Comparison of ENCODE assay signal across 12 cellular contexts in genomic region chr3:158732856-158733200, GRCh38. TPM values are rescaled to one million over a fixed set of nuclear protein-coding genes. Genes with fewer than 3 reads are reported as not detected.
DNase-seq lines count a peak whose midpoint lies in the region; ATAC-seq and TF ChIP-seq lines count a peak whose summit lies in the region.
"Had no signal": no experiment of that assay in that cellular context is flagged by ENCODE, and none has a peak within 500 bp of the region (broad histone marks: within the 10 kb centered on the region; RNA-seq: fewer than 3 reads in every experiment).

No MANE protein-coding gene starts in this region.

- H3K27me3 Mint-ChIP-seq in Caco-2 (ENCODE audit: insufficient read depth, unreplicated experiment): no peaks in the 10 kb centered on the region
- peaks cover 3% of the 10 kb centered on the region for H3K27me3 Mint-ChIP-seq in activated CD4-positive, alpha-beta T cell treated with anti-CD3 and anti-CD28 coated beads for 36 hours

- no peak overlapping the region for H3K9ac ChIP-seq in mammary epithelial cell (ENCODE audit: insufficient read depth, low read length)
- H3K9ac ChIP-seq in iPS-20b (ENCODE audit: low read depth, low read length): peak overlapping the region; percentile 26; the same call in 1 of the 2 replicates

- intact Hi-C loops in Caco-2 (cut with micrococcal nuclease; ENCODE audit: unreplicated experiment) (no loop called here), mammary epithelial cell (cut with micrococcal nuclease) (no loop called here), sciatic nerve (cut with DNase I) (no loop called here)
- intact Hi-C loops in activated CD4-positive, alpha-beta T cell treated with anti-CD3 and anti-CD28 coated beads for 36 hours (cut with DNase I, micrococcal nuclease): no loop called here

- no peak for TF ChIP-seq CTCF in Caco-2 (IDR thresholded peaks at IDR 0.05; ENCODE audit: insufficient read depth in 1 of 2, low read depth in 1 of 2, low read length in 1 of 2, severe bottlenecking in 1 of 2, unreplicated experiment in 1 of 2)
- no peak for TF ChIP-seq CTCF in mammary epithelial cell (conservative IDR thresholded peaks at IDR 0.05 in 1 of 2, IDR thresholded peaks at IDR 0.05 in 1 of 2; ENCODE audit: extremely low read depth in 1 of 2, insufficient read depth in 1 of 2, low read depth in 1 of 2, low read length in 2 of 2)

- no peaks in the 10 kb centered on the region for H3K9me3 Mint-ChIP-seq in Caco-2 (ENCODE audit: unreplicated experiment)
- H3K9me3 Mint-ChIP-seq in activated CD4-positive, alpha-beta T cell treated with anti-CD3 and anti-CD28 coated beads for 36 hours (ENCODE audit: low read depth): peaks cover 7% of the 10 kb centered on the region

- no peaks in the 10 kb centered on the region for H4K20me1 ChIP-seq in mammary epithelial cell (ENCODE audit: insufficient read depth, low read length)

- no peaks in the 10 kb centered on the region for H3K27me3 ChIP-seq in Caco-2 (replicated peaks; ENCODE audit: control insufficient read depth, insufficient read depth, low read length)
- H3K27me3 ChIP-seq in mammary epithelial cell (ENCODE audit: insufficient read depth, low read length): no peaks in the 10 kb centered on the region
- H3K27me3 ChIP-seq in iPS-20b (ENCODE audit: insufficient read depth, low read length): peaks cover 29% of the 10 kb centered on the region

- ATAC-seq in sciatic nerve: peak; percentile 38
- ATAC-seq in HG02885 (IDR thresholded peaks at IDR 0.05; ENCODE audit: poor library complexity, unreplicated experiment): no peak
- ATAC-seq in activated CD4-positive, alpha-beta T cell treated with anti-CD3 and anti-CD28 coated beads for 36 hours: no peak
- ATAC-seq in GM21367 (IDR thresholded peaks at IDR 0.05; ENCODE audit: unreplicated experiment): no peak

- in situ Hi-C loops in mammary epithelial cell (cut with MboI; ENCODE audit: low sequenced_read_pairs in 2 of 2): no loop called here

- no peaks in the 10 kb centered on the region for H3K4me1 Mint-ChIP-seq in Caco-2 (ENCODE audit: low read depth, unreplicated experiment)
- peaks cover 10% of the 10 kb centered on the region for H3K4me1 Mint-ChIP-seq in activated CD4-positive, alpha-beta T cell treated with anti-CD3 and anti-CD28 coated beads for 36 hours

- DNase-seq in Caco-2 (no peak), mammary epithelial cell (no peak), sciatic nerve (ENCODE audit: low spot score) (no peak)
- no peak for DNase-seq in stimulated activated CD4-positive, alpha-beta T cell treated with anti-CD3 and anti-CD28 coated beads, Interleukin-12 subunit alpha, Interleukin-12 subunit beta, amount 100 ng/mL, for 4 hours
- DNase-seq in activated CD4-positive, alpha-beta T cell treated with anti-CD3 and anti-CD28 coated beads for 36 hours: no peak
- DNase-seq: DND-41, NCI-H1694 had no signal

- CTCF ChIA-PET in Caco-2 (lab: Charles Lee) (interaction anchor here (0.7 kb wide), 1 partner anchor 21 kb away, joined by 3 read pairs; no protein-coding TSS in a partner anchor), mammary epithelial cell (lab: Charles Lee; ENCODE audit: low non-redundant PET) (no interaction called here)
- CTCF ChIA-PET in activated CD4-positive, alpha-beta T cell treated with anti-CD3 and anti-CD28 coated beads for 36 hours (lab: Charles Lee): interaction anchor here (0.6 kb wide), 1 partner anchor 8 kb away, joined by 4 read pairs; no protein-coding TSS in a partner anchor

- no peak overlapping the region for H3K27ac Mint-ChIP-seq in Caco-2 (ENCODE audit: unreplicated experiment)
- H3K27ac Mint-ChIP-seq in activated CD4-positive, alpha-beta T cell treated with anti-CD3 and anti-CD28 coated beads for 36 hours: no peak overlapping the region
- H3K27ac Mint-ChIP-seq: activated T-cell treated with anti-CD3 and anti-CD28 coated beads, Interleukin-2, amount 50 U/mL, for 72 hours had no signal

- BruUV-seq in Caco-2 (replicated peaks; lab: Mats Ljungman, UMichigan) (no TSS peak), mammary epithelial cell (replicated peaks; lab: Mats Ljungman, UMichigan) (no TSS peak)

- WGBS in mammary epithelial cell (ENCODE audit: low coverage, missing lambda C conversion rate): no CpG with 5 or more reads among the region's 15 CpGs

- no peaks in the 10 kb centered on the region for H3K79me2 ChIP-seq in mammary epithelial cell (ENCODE audit: insufficient read depth, low read length)

- H3K4me1 ChIP-seq in Caco-2 (peaks cover 3% of the 10 kb centered on the region; the same call in 1 of the 2 replicates), mammary epithelial cell (ENCODE audit: insufficient read depth, low read length) (peaks cover 19% of the 10 kb centered on the region), iPS-20b (ENCODE audit: insufficient read depth, low read length) (no peaks in the 10 kb centered on the region)

- H3K36me3 Mint-ChIP-seq in Caco-2 (ENCODE audit: insufficient read depth, unreplicated experiment): no peaks in the 10 kb centered on the region
- H3K36me3 Mint-ChIP-seq in activated CD4-positive, alpha-beta T cell treated with anti-CD3 and anti-CD28 coated beads for 36 hours (ENCODE audit: low read depth): peaks cover 13% of the 10 kb centered on the region

- dilution Hi-C loops in mammary epithelial cell (cut with HindIII; ENCODE audit: low sequenced_read_pairs): no loop called here

- peak overlapping the region; percentile 73; the same call in 1 of the 2 replicates for H3K4me3 ChIP-seq in Caco-2 (ENCODE audit: low read depth, low read length)
- peak overlapping the region in 1 of 3 experiments; percentile 52 for H3K4me3 ChIP-seq in mammary epithelial cell (replicated peaks in 1 of 3; ENCODE audit: insufficient read depth in 1 of 3, low read depth in 2 of 3, low read length in 3 of 3)
- peak overlapping the region; percentile 74; the same call in 1 of the 2 replicates for H3K4me3 ChIP-seq in iPS-20b (ENCODE audit: low read length)
- H3K4me3 ChIP-seq: SK-N-MC had no signal

- peak overlapping the region; percentile 70 for H3K4me3 Mint-ChIP-seq in Caco-2 (ENCODE audit: unreplicated experiment)
- H3K4me3 Mint-ChIP-seq in activated CD4-positive, alpha-beta T cell treated with anti-CD3 and anti-CD28 coated beads for 36 hours: no peak overlapping the region
- H3K4me3 Mint-ChIP-seq: activated T-cell treated with anti-CD3 and anti-CD28 coated beads, Interleukin-2, amount 50 U/mL, for 72 hours had no signal

- H2AFZ ChIP-seq in mammary epithelial cell (ENCODE audit: low read depth, low read length): peak overlapping the region; percentile 89

- H3K4me2 ChIP-seq in mammary epithelial cell (ENCODE audit: insufficient read depth, low read depth, low read length): peak overlapping the region; percentile 95

- H3K36me3 ChIP-seq in Caco-2 (ENCODE audit: control insufficient read depth, insufficient read depth, low read length) (no peaks in the 10 kb centered on the region; the same call in 1 of the 2 replicates), mammary epithelial cell (ENCODE audit: insufficient read depth, low read length) (no peaks in the 10 kb centered on the region), iPS-20b (ENCODE audit: insufficient read depth, low read depth, low read length) (no peaks in the 10 kb centered on the region)

- H3K9me3 ChIP-seq in Caco-2 (no peaks in the 10 kb centered on the region), mammary epithelial cell (replicated peaks; ENCODE audit: insufficient read depth, low read length) (no peaks in the 10 kb centered on the region), iPS-20b (ENCODE audit: insufficient read depth, low read depth, low read length) (peaks cover 4% of the 10 kb centered on the region; the same call in 1 of the 2 replicates)

- no peak overlapping the region for H3K27ac ChIP-seq in mammary epithelial cell (ENCODE audit: insufficient read depth, low read depth, low read length)
- no peak overlapping the region for H3K27ac ChIP-seq in iPS-20b (ENCODE audit: low read length)
- H3K27ac ChIP-seq: SK-N-MC had no signal

- POLR2A ChIA-PET in Caco-2 (lab: Charles Lee): no interaction called here
- POLR2A ChIA-PET in activated CD4-positive, alpha-beta T cell treated with anti-CD3 and anti-CD28 coated beads for 36 hours (lab: Charles Lee): no interaction called here

RNA-seq across cellular contexts. Expression of gene RARRES1, which starts 0.6 kb away (rescaled TPM):
- total RNA-seq in Caco-2 (2022) (7.6 and 9.0 TPM in 2 replicates), mammary epithelial cell (10 to 100 TPM in 1 of 2 donors, under 1 TPM in 1; 0.52 to 24.3 TPM), sciatic nerve (264 TPM)
- 0.67 TPM for polyA plus RNA-seq in mammary epithelial cell
- polyA minus RNA-seq in mammary epithelial cell: not detected
- total RNA-seq in activated CD4-positive, alpha-beta T cell treated with anti-CD3 and anti-CD28 coated beads for 36 hours: not detected

Comparison
In these comparisons a context has a peak if more than half of its experiments do, and no peak if none do; other contexts are left out.
1. RNA of gene RARRES1, which starts 0.6 kb away (total RNA-seq): 264 TPM in sciatic nerve (single experiment); 0.52 to 24.3 TPM in mammary epithelial cell, 7.6 to 9.0 TPM in Caco-2 and not detected in activated CD4-positive, alpha-beta T cell treated with anti-CD3 and anti-CD28 coated beads for 36 hours; every median in the first group is over 10 times any median in the second.